In the genomic region with DNA sequence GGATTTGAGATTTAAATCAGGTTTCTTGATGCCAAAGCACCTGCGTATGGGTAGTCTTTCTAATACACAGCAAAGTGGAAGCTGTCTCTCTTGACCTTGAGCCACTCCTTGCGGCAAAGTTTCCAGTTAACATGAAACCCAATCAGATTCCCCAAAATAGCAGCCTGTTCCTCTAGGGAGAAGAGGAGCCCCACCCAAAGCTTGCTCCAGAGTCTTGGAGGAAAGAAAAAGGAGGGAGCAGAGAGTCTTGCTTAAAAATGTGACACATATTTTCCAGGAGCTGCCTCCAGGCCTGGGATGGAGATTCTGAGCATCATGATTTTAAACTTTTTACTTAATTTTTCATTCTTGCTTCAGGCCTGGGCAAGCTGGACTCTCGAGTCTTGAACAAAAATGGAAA, we compare ENCODE assay signal across 18 cellular contexts.
DNase-seq lines count a peak whose midpoint lies in the region; ATAC-seq and TF ChIP-seq lines count a peak whose summit lies in the region.
"Had no signal": no experiment of that assay in that cellular context is flagged by ENCODE, and none has a peak within 500 bp of the region (broad histone marks: within the 10 kb centered on the region; RNA-seq: fewer than 3 reads in every experiment).

No MANE protein-coding gene starts in this region.

- TF ChIP-seq EP300 in gastroesophageal sphincter (IDR thresholded peaks at IDR 0.05) = no peak

- no peaks in the 10 kb centered on the region for H3K27me3 ChIP-seq in left ventricle myocardium inferior (ENCODE audit: low read depth)
- H3K27me3 ChIP-seq in gastroesophageal sphincter = no peaks in the 10 kb centered on the region

- H3K36me3 ChIP-seq in left ventricle myocardium inferior (no peaks in the 10 kb centered on the region), gastroesophageal sphincter (no peaks in the 10 kb centered on the region)

- DNase-seq in Right ventricle myocardium superior (no peak), left ventricle myocardium inferior (no peak), posterior vena cava (ENCODE audit: low spot score) (peak; percentile 76), NOMO-1 (lab: John Stamatoyannopoulos, UW; ENCODE audit: unreplicated experiment in 2 of 2) (no peak), nucleus accumbens (lab: John Stamatoyannopoulos, UW) (no peak), D341Med (ENCODE audit: low spot score) (no peak)
- DNase-seq: 8988T, DMS153, EL, NCI-H1417, NCI-H1930, NCI-H2171, NCI-H510A, NCI-H82 had no signal

- peaks cover 6% of the 10 kb centered on the region for H3K9me3 ChIP-seq in left ventricle myocardium inferior (replicated peaks)
- peaks cover 0 to under 1% (median 0%) of the 10 kb centered on the region in 3 donors for H3K9me3 ChIP-seq in gastroesophageal sphincter

- TF ChIP-seq CTCF in left ventricle myocardium inferior (IDR thresholded peaks at IDR 0.05; ENCODE audit: borderline replicate concordance) (no peak), gastroesophageal sphincter (IDR thresholded peaks at IDR 0.05) (no peak)

- H3K4me3 ChIP-seq in left ventricle myocardium inferior (no peak overlapping the region), gastroesophageal sphincter (no peak overlapping the region)

- no peak for TF ChIP-seq POLR2A in gastroesophageal sphincter (IDR thresholded peaks at IDR 0.05)

- ATAC-seq in Right ventricle myocardium superior (ENCODE audit: poor library complexity) (peak; percentile 29), gastroesophageal sphincter (peak; percentile 77), GM19395 (IDR thresholded peaks at IDR 0.05; ENCODE audit: unreplicated experiment) (no peak)
- ATAC-seq: HCT116 had no signal

- WGBS in gastroesophageal sphincter (ENCODE audit: low coverage in 1 of 2), 2 donors = 36% methylated on average over 3 of the region's 3 CpGs

- no peaks in the 10 kb centered on the region for H3K4me1 ChIP-seq in left ventricle myocardium inferior
- peaks cover 0 to 10% (median 0%) of the 10 kb centered on the region in 3 donors for H3K4me1 ChIP-seq in gastroesophageal sphincter

- intact Hi-C loops in Right ventricle myocardium superior (cut with DNase I) (no loop called here), left ventricle myocardium inferior (cut with micrococcal nuclease) (no loop called here), posterior vena cava (cut with DNase I) (no loop called here)

- H3K27ac ChIP-seq in left ventricle myocardium inferior (replicated peaks) = no peak overlapping the region
- no peak overlapping the region for H3K27ac ChIP-seq in gastroesophageal sphincter
- H3K27ac ChIP-seq: C4-2B had no signal
